In the genomic region with DNA sequence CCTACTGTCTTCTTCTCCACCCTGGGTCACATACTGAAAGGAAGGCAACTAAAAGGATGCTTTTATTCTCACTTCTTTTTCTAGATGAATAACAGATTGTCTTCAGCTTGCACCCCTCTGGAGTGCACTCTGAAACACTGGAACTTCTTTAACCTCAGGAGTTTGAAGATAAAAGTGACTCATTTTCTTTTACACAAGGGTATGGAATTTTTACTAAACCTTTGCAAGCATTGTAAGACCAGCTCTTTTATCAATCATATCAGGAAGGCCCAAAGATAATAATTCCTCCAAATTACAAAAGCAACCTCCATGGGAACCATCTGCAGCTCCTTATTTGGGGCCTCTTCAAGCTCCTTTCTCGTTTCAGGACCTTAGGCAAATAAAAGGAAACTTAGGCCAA, we compare ENCODE assay signal across 27 cellular contexts.
DNase-seq lines count a peak whose midpoint lies in the region; ATAC-seq and TF ChIP-seq lines count a peak whose summit lies in the region.
"Had no signal": no experiment of that assay in that cellular context is flagged by ENCODE, and none has a peak within 500 bp of the region (broad histone marks: within the 10 kb centered on the region; RNA-seq: fewer than 3 reads in every experiment).

No MANE protein-coding gene starts in this region.

- DNase-seq in A172 (ENCODE audit: low spot score) (peak; percentile 10), HCEC 1CT (peak; percentile 39), amniotic epithelial cell (ENCODE audit: low read depth) (peak; percentile 70), foreskin keratinocyte (peak in 1 of 2 donors; percentile 40), DMS153 treated with DMSO at 0.1 percent for 48 hours (lab: John Stamatoyannopoulos, UW; ENCODE audit: unreplicated experiment) (no peak), NCI-H526 (lab: John Stamatoyannopoulos, UW) (no peak)
- no peak for DNase-seq in activated T-cell treated with anti-CD3 and anti-CD28 coated beads, Interleukin-2, amount 50 U/mL, for 48 hours
- DNase-seq in stimulated activated CD4-positive, alpha-beta T cell treated with anti-CD3 and anti-CD28 coated beads, Interleukin-12 subunit alpha, Interleukin-12 subunit beta, amount 100 ng/mL, for 4 hours, result no peak
- DNase-seq: 8988T; activated CD4-positive, alpha-beta T cell treated with anti-CD3 and anti-CD28 coated beads for 48 hours; activated CD8-positive, alpha-beta memory T cell treated with anti-CD3 and anti-CD28 coated beads for 24 hours; activated effector memory CD4-positive, alpha-beta T cell treated with anti-CD3 and anti-CD28 coated beads, Interleukin-2, amount 50 U/mL, for 16 hours; activated naive CD8-positive, alpha-beta T cell treated with anti-CD3 and anti-CD28 coated beads for 36 hours; AML-193; CD8-positive, alpha-beta T cell; DMS 273 treated with DMSO at 0.1 percent for 48 hours; GOT3; heart right ventricle; left cardiac atrium; naive B cell; NCI-H1105 treated with DMSO at 0.1 percent for 48 hours; NCI-H2029 treated with DMSO at 0.1 percent for 48 hours; NCI-H345; NCI-H748 treated with DMSO at 0.1 percent for 48 hours; transverse colon had no signal

- H3K4me1 ChIP-seq in foreskin keratinocyte, result peaks cover 36% of the 10 kb centered on the region
- H3K4me1 ChIP-seq: heart right ventricle, transverse colon had no signal

- peak; percentile 36 for ATAC-seq in foreskin keratinocyte
- ATAC-seq: CD8-positive, alpha-beta T cell; heart right ventricle; left cardiac atrium had no signal

- no peak for TF ChIP-seq CTCF in foreskin keratinocyte (conservative IDR thresholded peaks at IDR 0.05)

- no peaks in the 10 kb centered on the region for H3K27me3 ChIP-seq in foreskin keratinocyte
- H3K27me3 ChIP-seq: heart right ventricle, transverse colon had no signal

- H3K27ac ChIP-seq in foreskin keratinocyte, result peak overlapping the region; percentile 12
- H3K27ac ChIP-seq: heart right ventricle, skin epidermis, transverse colon, VCaP had no signal

Comparison
In these comparisons a context has a peak if more than half of its experiments do, and no peak if none do; other contexts are left out.
1. DNase-seq: peak in A172 (single experiment), HCEC 1CT (single experiment) and amniotic epithelial cell (single experiment); none in DMS153 treated with DMSO at 0.1 percent for 48 hours (single experiment), activated T-cell treated with anti-CD3 and anti-CD28 coated beads, Interleukin-2, amount 50 U/mL, for 48 hours (0 of 2), stimulated activated CD4-positive, alpha-beta T cell treated with anti-CD3 and anti-CD28 coated beads, Interleukin-12 subunit alpha, Interleukin-12 subunit beta, amount 100 ng/mL, for 4 hours (single experiment) and NCI-H526 (0 of 2).